In the genomic region with DNA sequence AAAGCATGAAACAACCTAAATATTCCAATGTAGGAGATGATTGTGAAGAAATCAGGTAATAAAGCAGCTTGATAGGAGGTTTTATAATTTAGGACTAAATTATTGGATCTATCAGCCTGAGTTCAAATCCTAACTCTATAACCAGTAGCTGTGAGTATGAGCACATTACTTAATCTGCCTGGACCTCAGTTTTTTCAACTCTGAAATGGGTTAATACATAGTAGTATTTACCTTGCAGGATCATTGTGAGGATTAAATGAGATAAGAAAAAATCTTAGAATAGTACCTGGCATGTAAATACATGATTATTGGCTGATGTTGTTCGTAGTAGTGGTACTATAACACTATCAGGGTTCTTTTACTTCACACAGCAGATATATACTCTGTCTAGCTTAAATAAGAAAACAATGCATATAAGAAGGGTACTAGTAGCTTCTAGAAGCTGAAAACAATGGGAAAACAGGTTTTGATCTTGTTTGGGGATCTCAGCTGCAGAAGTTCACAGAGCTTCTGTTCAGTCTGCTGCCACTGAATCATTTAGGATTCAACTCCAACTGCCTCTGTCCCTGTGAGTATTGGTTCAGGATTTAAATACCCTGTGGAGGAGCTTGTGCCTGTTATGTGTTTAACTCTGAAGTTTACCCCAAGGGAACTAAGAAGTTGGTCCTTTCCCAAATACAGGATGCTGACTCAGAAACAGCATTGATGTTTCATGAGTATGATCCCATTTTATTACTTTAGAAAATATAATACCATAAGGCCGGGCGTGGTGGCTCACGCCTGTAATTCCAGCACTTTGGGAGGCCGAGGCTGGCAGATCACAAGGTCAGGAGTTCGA, we compare ENCODE assay signal across 12 cellular contexts. TPM values are rescaled to one million over a fixed set of nuclear protein-coding genes. Genes with fewer than 3 reads are reported as not detected.
A peak's percentile ranks its signal among the peaks of the same experiment; 100 is the strongest.
DNase-seq lines count a peak whose midpoint lies in the region; ATAC-seq and TF ChIP-seq lines count a peak whose summit lies in the region.
"Had no signal": no experiment of that assay in that cellular context is flagged by ENCODE, and none has a peak within 500 bp of the region (broad histone marks: within the 10 kb centered on the region; RNA-seq: fewer than 3 reads in every experiment).

No MANE protein-coding gene starts in this region.

- H3K4me1 ChIP-seq in iPS-20b (ENCODE audit: insufficient read depth, low read length), result peaks cover 21% of the 10 kb centered on the region
- H3K4me1 ChIP-seq in tibial nerve, result peaks cover 0 to 60% (median 17%) of the 10 kb centered on the region in 4 donors

- no peak for TF ChIP-seq POLR2A in tibial nerve (IDR thresholded peaks at IDR 0.05)

- 88% methylated on average over 6 of the region's 6 CpGs for WGBS in tibial nerve, 2 donors

- no peak for ATAC-seq in activated T-cell treated with anti-CD3 and anti-CD28 coated beads, Interleukin-2, amount 50 U/mL, for 72 hours (replicated peaks in 1 of 2)
- ATAC-seq in T-cell (replicated peaks in 1 of 4) (no peak), HG03196 (IDR thresholded peaks at IDR 0.05; ENCODE audit: unreplicated experiment) (no peak)

- peaks cover 0 to 4% of the 10 kb centered on the region in 2 donors for H3K36me3 Mint-ChIP-seq in activated T-cell treated with anti-CD3 and anti-CD28 coated beads, Interleukin-2, amount 50 U/mL, for 72 hours (ENCODE audit: insufficient read depth in 2 of 2)
- peaks cover under 1% of the 10 kb centered on the region for H3K36me3 Mint-ChIP-seq in MCF 10A (ENCODE audit: insufficient read depth, unreplicated experiment)
- peaks cover 55% of the 10 kb centered on the region for H3K36me3 Mint-ChIP-seq in T-cell

- no peaks in the 10 kb centered on the region for H3K36me3 ChIP-seq in iPS-20b (ENCODE audit: insufficient read depth, low read depth, low read length)
- no peaks in the 10 kb centered on the region for H3K36me3 ChIP-seq in tibial nerve

- intact Hi-C loops in MCF 10A (cut with micrococcal nuclease), result no loop called here

- H3K27me3 ChIP-seq in iPS-20b (ENCODE audit: insufficient read depth, low read length) (peaks cover 4% of the 10 kb centered on the region; the same call in 1 of the 2 replicates), tibial nerve (no peaks in the 10 kb centered on the region)
- H3K27me3 ChIP-seq: neutrophil, tibial artery had no signal

- H3K9me3 ChIP-seq in iPS-20b (ENCODE audit: insufficient read depth, low read depth, low read length) (no peaks in the 10 kb centered on the region), tibial nerve (no peaks in the 10 kb centered on the region)
- H3K9me3 ChIP-seq: neutrophil, tibial artery had no signal

- H3K4me3 ChIP-seq in iPS-20b (ENCODE audit: low read length), result no peak overlapping the region
- no peak overlapping the region for H3K4me3 ChIP-seq in tibial nerve
- H3K4me3 ChIP-seq: tibial artery had no signal

- no peaks in the 10 kb centered on the region for H3K27me3 Mint-ChIP-seq in activated T-cell treated with anti-CD3 and anti-CD28 coated beads, Interleukin-2, amount 50 U/mL, for 72 hours (ENCODE audit: low read depth)
- H3K27me3 Mint-ChIP-seq in MCF 10A (ENCODE audit: insufficient read depth, unreplicated experiment), result no peaks in the 10 kb centered on the region
- no peaks in the 10 kb centered on the region for H3K27me3 Mint-ChIP-seq in T-cell

- no peaks in the 10 kb centered on the region for H3K9me3 Mint-ChIP-seq in activated T-cell treated with anti-CD3 and anti-CD28 coated beads, Interleukin-2, amount 50 U/mL, for 72 hours
- H3K9me3 Mint-ChIP-seq in MCF 10A (ENCODE audit: unreplicated experiment), result no peaks in the 10 kb centered on the region
- H3K9me3 Mint-ChIP-seq in T-cell, result no peaks in the 10 kb centered on the region

- DNase-seq in activated T-cell treated with anti-CD3 and anti-CD28 coated beads, Interleukin-2, amount 50 U/mL, for 72 hours, result no peak
- DNase-seq in activated T-cell treated with anti-CD3 and anti-CD28 coated beads, Interleukin-2, amount 50 U/mL, for 1 hour, result no peak
- DNase-seq in MCF 10A (ENCODE audit: unreplicated experiment) (peak; percentile 21), tibial nerve (ENCODE audit: low spot score in 2 of 2) (no peak), T-cell (no peak), mesenteric fat pad (ENCODE audit: low spot score) (no peak)
- DNase-seq: activated CD4-positive, CD25-positive, alpha-beta regulatory T cell treated with anti-CD3 and anti-CD28 coated beads, Interleukin-2, amount 50 U/mL, for 72 hours; anterior cingulate cortex; tibial artery had no signal

- H3K27ac Mint-ChIP-seq in activated T-cell treated with anti-CD3 and anti-CD28 coated beads, Interleukin-2, amount 50 U/mL, for 72 hours, result peak overlapping the region; percentile 11
- H3K27ac Mint-ChIP-seq in MCF 10A (ENCODE audit: low read depth, unreplicated experiment), result no peak overlapping the region
- H3K27ac Mint-ChIP-seq in T-cell, result no peak overlapping the region

- BruUV-seq in MCF 10A (replicated peaks; lab: Mats Ljungman, UMichigan), result no TSS peak

- TF ChIP-seq CTCF in MCF 10A (IDR thresholded peaks at IDR 0.05; ENCODE audit: unreplicated experiment), result no peak
- no peak for TF ChIP-seq CTCF in tibial nerve (IDR thresholded peaks at IDR 0.05)

- H3K27ac ChIP-seq in iPS-20b (ENCODE audit: low read length), result no peak overlapping the region
- H3K27ac ChIP-seq in tibial nerve, result peak overlapping the region; percentile 46 to 91 (median 80)
- H3K27ac ChIP-seq: neutrophil, tibial artery had no signal

- no peak overlapping the region for H3K4me3 Mint-ChIP-seq in activated T-cell treated with anti-CD3 and anti-CD28 coated beads, Interleukin-2, amount 50 U/mL, for 72 hours
- H3K4me3 Mint-ChIP-seq in MCF 10A (ENCODE audit: unreplicated experiment) (no peak overlapping the region), T-cell (no peak overlapping the region)

- 0 out of 2 replicates have a peak overlapping the region, but pooled peaks have one; percentile 6 for H3K9ac ChIP-seq in iPS-20b (ENCODE audit: low read depth, low read length)

- CTCF ChIA-PET in MCF 10A (lab: Yijun Ruan, JAX) (no interaction called here), T-cell (lab: Charles Lee) (interaction anchor here in 1 of 2 donors (1.1 kb wide), 1 partner anchor 12 kb away, joined by 4 read pairs; no protein-coding TSS in a partner anchor)

- peaks cover 5% of the 10 kb centered on the region for H3K4me1 Mint-ChIP-seq in activated T-cell treated with anti-CD3 and anti-CD28 coated beads, Interleukin-2, amount 50 U/mL, for 72 hours (ENCODE audit: low read depth)
- no peaks in the 10 kb centered on the region for H3K4me1 Mint-ChIP-seq in MCF 10A (ENCODE audit: insufficient read depth, unreplicated experiment)
- peaks cover 6 to 40% (median 22%) of the 10 kb centered on the region in 3 donors for H3K4me1 Mint-ChIP-seq in T-cell

- POLR2A ChIA-PET in MCF 10A (lab: Yijun Ruan, JAX), result interaction anchor here (1.1 to 3.3 kb wide), 5 partner anchors 10 to 125 kb away, joined by 3 to 11 read pairs (median 4); partner anchors contain the start of gene KAT2B
- POLR2A ChIA-PET in T-cell (lab: Charles Lee), result interaction anchor here (0.5 to 1.3 kb wide), 3 partner anchors 10 to 1629 kb away, joined by 3 to 6 read pairs (median 3); no protein-coding TSS in a partner anchor

- TF ChIP-seq EP300 in tibial nerve (IDR thresholded peaks at IDR 0.05), result no peak

RNA-seq across cellular contexts. Expression of gene KAT2B, which starts 34.2 kb away (rescaled TPM):
- 10 to 100 TPM; 26.7 to 37.3 TPM for total RNA-seq in activated T-cell treated with anti-CD3 and anti-CD28 coated beads, Interleukin-2, amount 50 U/mL, for 72 hours
- total RNA-seq in MCF 10A (2022) (9.4 and 10.4 TPM in 2 replicates), tibial nerve (10 to 100 TPM; 34.5 to 87.2 (median 60.1) TPM), T-cell (10 to 100 TPM; 49.5 to 98.8 (median 80.8) TPM), mesenteric fat pad (35.2 TPM)
